In genomic region chr4:154722262-154722661, GRCh38 we compare ENCODE assay signal across 25 cellular contexts. TPM values are rescaled to one million over a fixed set of nuclear protein-coding genes. Genes with fewer than 3 reads are reported as not detected.
DNase-seq lines count a peak whose midpoint lies in the region; ATAC-seq, FAIRE-seq and TF ChIP-seq lines count a peak whose summit lies in the region.
"Had no signal": no experiment of that assay in that cellular context is flagged by ENCODE, and none has a peak within 500 bp of the region (broad histone marks: within the 10 kb centered on the region; RNA-seq: fewer than 3 reads in every experiment).

No MANE protein-coding gene starts in this region.

- POLR2A ChIA-PET in H1 (lab: Charles Lee; ENCODE audit: partially characterized antibody): interaction anchor here (3.1 kb wide), 1 partner anchor 21 kb away, joined by 17 read pairs; the partner anchor contains the start of gene LRAT

- TF ChIP-seq CTCF in GM23338 (conservative IDR thresholded peaks at IDR 0.05; ENCODE audit: low read depth in 2 of 2): 0 out of 4 replicates have a peak, but pooled peaks of 1 of the 2 experiments have one; percentile 11
- TF ChIP-seq CTCF in H1 (IDR thresholded peaks at IDR 0.05; ENCODE audit: control extremely low read depth in 1 of 3, insufficient read depth in 1 of 3, low read depth in 1 of 3, low read length in 3 of 3): no peak
- no peak for TF ChIP-seq CTCF in WERI-Rb-1 (IDR thresholded peaks at IDR 0.05; ENCODE audit: low read depth, low read length)

- CTCF ChIA-PET in H1 (lab: Charles Lee; ENCODE audit: partially characterized antibody): interaction anchor here (0.7 to 2.8 kb wide), 7 partner anchors 14 to 206 kb away, joined by 3 to 14 read pairs (median 3); no protein-coding TSS in a partner anchor

- H4K20me1 ChIP-seq in GM23338 (replicated peaks; ENCODE audit: insufficient read depth): no peaks in the 10 kb centered on the region
- no peaks in the 10 kb centered on the region for H4K20me1 ChIP-seq in H1 (replicated peaks in 1 of 2; ENCODE audit: control insufficient read depth in 1 of 2, insufficient read depth in 2 of 2, low read length in 2 of 2)

- H3K23ac ChIP-seq in H1 (ENCODE audit: insufficient read length): no peak overlapping the region

- H2AFZ ChIP-seq in GM23338: no peak overlapping the region
- no peak overlapping the region for H2AFZ ChIP-seq in H1 (ENCODE audit: low read length)

- no peak overlapping the region for H2BK120ac ChIP-seq in H1 (replicated peaks; ENCODE audit: low read depth, low read length)

- no peaks in the 10 kb centered on the region for H3K79me2 ChIP-seq in GM23338 (replicated peaks; ENCODE audit: insufficient read depth)
- H3K79me2 ChIP-seq in H1 (ENCODE audit: control insufficient read depth in 1 of 2, insufficient read depth in 2 of 2, low read length in 2 of 2): no peaks in the 10 kb centered on the region

- H3K18ac ChIP-seq in H1 (ENCODE audit: extremely low read depth, low read length): no peak overlapping the region

- no peak for TF ChIP-seq RAD21 in H1 (IDR thresholded peaks at IDR 0.05 in 1 of 2, conservative IDR thresholded peaks at IDR 0.05 in 1 of 2; ENCODE audit: low read depth in 2 of 2, low read length in 2 of 2)

- H3K9me2 ChIP-seq in GM23338 (ENCODE audit: insufficient read depth): no peaks in the 10 kb centered on the region

- no peak overlapping the region for H3K14ac ChIP-seq in H1 (ENCODE audit: insufficient read length)

- no peak for DNase-seq in GM23338 (ENCODE audit: low spot score)
- DNase-seq in HTR-8/SVneo (ENCODE audit: insufficient read length, low spot score): no peak
- no peak for DNase-seq in H1 (ENCODE audit: low read depth in 1 of 2, low spot score in 2 of 2)
- DNase-seq in kidney tubule cell (ENCODE audit: low spot score): peak; percentile 85
- DNase-seq in WERI-Rb-1: no peak
- no peak for DNase-seq in activated CD8-positive, alpha-beta memory T cell treated with anti-CD3 and anti-CD28 coated beads, Interleukin-2, amount 50 U/mL, for 48 hours
- DNase-seq: C1 segment of cervical spinal cord; CD4-positive, alpha-beta memory T cell; COR-L47; H9; HFFc6; NCI-H1092; NCI-H1417 treated with DMSO at 0.1 percent for 48 hours; NCI-H187; NCI-H2081 treated with DMSO at 0.1 percent for 48 hours; NCI-H2171; NCI-H524; NCI-H774; RPMI8226; SHP77; T-helper 1 cell had no signal

- H2BK15ac ChIP-seq in H1 (ENCODE audit: low read length): no peak overlapping the region

- H3K4me3 ChIP-seq in GM23338: no peak overlapping the region
- H3K4me3 ChIP-seq in H1 (ENCODE audit: extremely low read depth in 1 of 4, insufficient read depth in 2 of 4, low read depth in 3 of 4, low read length in 4 of 4): no peak overlapping the region
- H3K4me3 ChIP-seq in WERI-Rb-1 (ENCODE audit: low read depth, low read length): no peak overlapping the region

- ATAC-seq in GM23338: peak; percentile 37; the same call in 2 of the 3 replicates
- ATAC-seq in GM19467 (IDR thresholded peaks at IDR 0.05; ENCODE audit: unreplicated experiment): no peak

- peaks cover 32% of the 10 kb centered on the region for H3K4me1 Mint-ChIP-seq in GM23338
- H3K4me1 Mint-ChIP-seq: CD4-positive, alpha-beta memory T cell; IgD-negative memory B cell had no signal

- H3K9me3 ChIP-seq in H1 (ENCODE audit: insufficient read depth in 2 of 2, low read depth in 1 of 2, low read length in 1 of 2): no peaks in the 10 kb centered on the region
- H3K9me3 ChIP-seq in WERI-Rb-1 (ENCODE audit: severe bottlenecking): no peaks in the 10 kb centered on the region

- no peak overlapping the region for H3K4me3 Mint-ChIP-seq in GM23338
- H3K4me3 Mint-ChIP-seq: CD4-positive, alpha-beta memory T cell; H9; HFFc6; IgD-negative memory B cell had no signal

- H3K4me2 ChIP-seq in GM23338: no peak overlapping the region
- no peak overlapping the region for H3K4me2 ChIP-seq in H1 (ENCODE audit: insufficient read depth in 1 of 2, low read depth in 2 of 2, low read length in 2 of 2)
- H3K4me2 ChIP-seq: KMS-11 had no signal

- H3K27me3 Mint-ChIP-seq in GM23338 (ENCODE audit: insufficient read depth, low read depth, poor library complexity): peaks cover 4% of the 10 kb centered on the region

- H2BK5ac ChIP-seq in H1 (ENCODE audit: low read depth, low read length): no peak overlapping the region

- H3K27me3 ChIP-seq in GM23338 (ENCODE audit: insufficient read depth) (no peaks in the 10 kb centered on the region), H1 (replicated peaks in 1 of 4; ENCODE audit: control insufficient read depth in 3 of 4, extremely low read depth in 1 of 4, insufficient read depth in 3 of 4, low read length in 3 of 4) (no peaks in the 10 kb centered on the region), WERI-Rb-1 (ENCODE audit: insufficient read depth, low read depth, severe bottlenecking) (no peaks in the 10 kb centered on the region)

- peak; percentile 31 for FAIRE-seq in HTR-8/SVneo (lab: Jason Lieb, UNC)
- no peak for FAIRE-seq in H1 (lab: Jason Lieb, UNC)
- FAIRE-seq: GM19239 had no signal

- no peak overlapping the region for H4K8ac ChIP-seq in H1 (ENCODE audit: extremely low read depth, insufficient read depth, low read length)

- no peaks in the 10 kb centered on the region for H3K9me3 Mint-ChIP-seq in GM23338
- H3K9me3 Mint-ChIP-seq: H9, IgD-negative memory B cell had no signal

- no peak overlapping the region for H3K27ac Mint-ChIP-seq in GM23338
- H3K27ac Mint-ChIP-seq: CD4-positive, alpha-beta memory T cell; H9; HFFc6; IgD-negative memory B cell had no signal

- no peaks in the 10 kb centered on the region for H3K36me3 Mint-ChIP-seq in GM23338 (ENCODE audit: low read depth)
- H3K36me3 Mint-ChIP-seq: CD4-positive, alpha-beta memory T cell; IgD-negative memory B cell had no signal

- H4K5ac ChIP-seq in H1 (ENCODE audit: insufficient read length, low read depth, low read length): no peak overlapping the region

- no peak overlapping the region for H2BK20ac ChIP-seq in H1 (ENCODE audit: low read length)

- no peak overlapping the region for H3K4ac ChIP-seq in H1 (replicated peaks; ENCODE audit: insufficient read length, low read depth, low read length)

- H3K9ac ChIP-seq in H1 (replicated peaks in 1 of 4; ENCODE audit: extremely low read depth in 1 of 4, low read depth in 3 of 4, low read length in 3 of 4): no peak overlapping the region
- H3K9ac ChIP-seq: KMS-11 had no signal

- TF ChIP-seq POLR2A in H1 (IDR thresholded peaks at IDR 0.05; ENCODE audit: control extremely low read depth in 1 of 2, low read depth in 2 of 2, low read length in 2 of 2): no peak

- H3K27ac ChIP-seq in GM23338 (ENCODE audit: low read depth) (no peak overlapping the region), H1 (ENCODE audit: low read depth, low read length) (no peak overlapping the region), WERI-Rb-1 (no peak overlapping the region)
- H3K27ac ChIP-seq: KMS-11 had no signal

- H3K23me2 ChIP-seq in H1 (ENCODE audit: low read depth, low read length): peaks cover 1% of the 10 kb centered on the region; the same call in 1 of the 2 replicates

- no peaks in the 10 kb centered on the region for H3K36me3 ChIP-seq in GM23338 (ENCODE audit: insufficient read depth)
- H3K36me3 ChIP-seq in H1 (ENCODE audit: control insufficient read depth in 2 of 4, insufficient read depth in 4 of 4, low read length in 3 of 4): no peaks in the 10 kb centered on the region
- no peaks in the 10 kb centered on the region for H3K36me3 ChIP-seq in WERI-Rb-1

- H2AK5ac ChIP-seq in H1 (ENCODE audit: low read depth, low read length): no peak overlapping the region

- no peaks in the 10 kb centered on the region for H3F3A ChIP-seq in GM23338 (replicated peaks; ENCODE audit: low read depth)

- no peaks in the 10 kb centered on the region for H3K79me1 ChIP-seq in H1 (ENCODE audit: low read depth, low read length)

- no peak overlapping the region for H4K91ac ChIP-seq in H1 (replicated peaks; ENCODE audit: insufficient read length, low read length)

- no peak overlapping the region for H2BK12ac ChIP-seq in H1 (ENCODE audit: low read depth, low read length)

- H3K4me1 ChIP-seq in GM23338 (ENCODE audit: insufficient read depth) (peaks cover 48% of the 10 kb centered on the region), H1 (replicated peaks in 1 of 4; ENCODE audit: control insufficient read depth in 3 of 4, insufficient read depth in 4 of 4, low read length in 3 of 4) (peaks cover 0 to 6% (median 4%) of the 10 kb centered on the region in 4 experiments; a peak in 3 of 7 replicates)

- no peak for TF ChIP-seq EP300 in H1 (IDR thresholded peaks at IDR 0.05; ENCODE audit: borderline replicate concordance in 1 of 2, low read depth in 2 of 2, low read length in 2 of 2)

- no peak overlapping the region for H3K56ac ChIP-seq in H1 (replicated peaks; ENCODE audit: insufficient read length, low read depth, low read length)

TF ChIP-seq in H1, 55 proteins besides CTCF, POLR2A, EP300 and RAD21:
- TF ChIP-seq TEAD4 (IDR thresholded peaks at IDR 0.05; ENCODE audit: low read depth, low read length) (peak; percentile 47), EZH2 (IDR thresholded peaks at IDR 0.05; ENCODE audit: low read depth, low read length, severe bottlenecking) (no peak)

RNA-seq across cellular contexts. Expression of gene LRAT, which starts 21.5 kb away (rescaled TPM):
- total RNA-seq in GM23338 (2014; rRNA removed; shearing (Covaris generic)): 57.1 and 59.5 TPM in 2 replicates
- polyA plus RNA-seq in GM23338 (2016; fragmentation: Nextera tagmentation; extraction: Ambion mirVana) (83.0 and 90.1 TPM in 2 replicates), H1 (2011; rRNA removed) (4.3 and 4.5 TPM in 2 replicates)
- total RNA-seq in H1 (2021; fragmentation: NEBNext Ultra II Directional; extraction: Animal tissue kit (Norgen Biotek cat#: 25700)): 10.3 and 10.6 TPM in 2 replicates
- 4.4 TPM for polyA plus RNA-seq in H1 (2011; cell fraction: cytosol; rRNA removed)
- 8.3 TPM for polyA plus RNA-seq in H1 (2011; cell fraction: nucleus; rRNA removed)
- polyA plus RNA-seq in H1 (2012, experiment 1 of 2): 8.9 to 13.3 TPM (median 9.7 TPM) in 4 replicates
- 2.1 TPM for polyA plus RNA-seq in H1 (2012, experiment 2 of 2)
- 18.0 TPM for polyA plus RNA-seq in H1 (2013, experiment 1 of 2)
- polyA plus RNA-seq in H1 (2013, experiment 2 of 2): 20.9 TPM
- polyA minus RNA-seq in H1 (2011; rRNA and poly(A)+ RNA removed): 6.0 and 10.0 TPM in 2 replicates
- polyA minus RNA-seq in H1 (2011; cell fraction: cytosol; rRNA and poly(A)+ RNA removed): 7.3 TPM
- 14.4 TPM for polyA minus RNA-seq in H1 (2011; cell fraction: nucleus; rRNA and poly(A)+ RNA removed)
- total RNA-seq: CD4-positive, alpha-beta memory T cell; HFFc6 had no signal
- polyA plus RNA-seq: CD4-positive, alpha-beta memory T cell; IgD-negative memory B cell had no signal

RNA-seq across cellular contexts. Expression of gene RBM46, which starts 58.8 kb away (rescaled TPM):
- total RNA-seq in GM23338 (2014; rRNA removed; shearing (Covaris generic)): 22.1 and 22.9 TPM in 2 replicates
- 33.4 and 42.4 TPM in 2 replicates for polyA plus RNA-seq in GM23338 (2016; fragmentation: Nextera tagmentation; extraction: Ambion mirVana)
- 0.29 and 0.54 TPM in 2 replicates for total RNA-seq in H1 (2021; fragmentation: NEBNext Ultra II Directional; extraction: Animal tissue kit (Norgen Biotek cat#: 25700))
- polyA plus RNA-seq in H1 (2011; rRNA removed): 0.06 and 0.12 TPM in 2 replicates
- 0.23 TPM for polyA plus RNA-seq in H1 (2011; cell fraction: cytosol; rRNA removed)
- polyA plus RNA-seq in H1 (2011; cell fraction: nucleus; rRNA removed): 0.20 TPM
- 0.20 to 0.73 TPM (median 0.27 TPM) in 4 replicates for polyA plus RNA-seq in H1 (2012, experiment 1 of 2)
- not detected for polyA plus RNA-seq in H1 (2012, experiment 2 of 2)
- 0.53 TPM for polyA plus RNA-seq in H1 (2013, experiment 1 of 2)
- polyA plus RNA-seq in H1 (2013, experiment 2 of 2): 0.53 TPM
- 0.16 and 0.20 TPM in 2 replicates for polyA minus RNA-seq in H1 (2011; rRNA and poly(A)+ RNA removed)
- not detected for polyA minus RNA-seq in H1 (2011; cell fraction: cytosol; rRNA and poly(A)+ RNA removed)
- polyA minus RNA-seq in H1 (2011; cell fraction: nucleus; rRNA and poly(A)+ RNA removed): 0.40 TPM
- total RNA-seq: CD4-positive, alpha-beta memory T cell; HFFc6 had no signal
- polyA plus RNA-seq: CD4-positive, alpha-beta memory T cell; IgD-negative memory B cell had no signal

Comparison
In these comparisons a context has a peak if more than half of its experiments do, and no peak if none do; other contexts are left out.
1. RNA of gene RBM46, which starts 58.8 kb away (total RNA-seq): 22.1 to 22.9 TPM in GM23338; 0.29 to 0.54 TPM in H1; every median in the first group is over 10 times any median in the second.